12 cellular contexts compared by ENCODE assay signal in the genomic region with DNA sequence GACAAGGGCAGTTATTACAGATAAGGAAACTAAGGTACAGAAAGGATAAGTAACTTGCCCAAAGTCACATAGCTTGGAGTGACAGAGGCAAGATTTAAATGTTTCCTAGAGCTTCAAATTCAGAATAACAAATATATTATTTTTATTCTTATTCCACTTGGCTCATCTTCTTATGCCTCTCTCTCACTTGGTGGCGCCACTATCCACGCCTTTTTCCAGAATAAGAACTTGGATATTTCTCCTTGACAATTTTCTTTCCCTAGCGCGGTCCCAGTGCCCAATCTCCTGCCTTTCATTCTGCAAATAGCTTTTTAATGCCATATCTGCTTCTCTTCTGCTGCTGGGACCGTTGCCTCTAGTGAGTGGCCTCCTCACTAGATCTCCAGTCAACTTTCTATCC.
DNase-seq lines count a peak whose midpoint lies in the region; ATAC-seq and TF ChIP-seq lines count a peak whose summit lies in the region.
"Had no signal": no experiment of that assay in that cellular context is flagged by ENCODE, and none has a peak within 500 bp of the region (broad histone marks: within the 10 kb centered on the region; RNA-seq: fewer than 3 reads in every experiment).

No MANE protein-coding gene starts in this region.

- peak; percentile 38; the same call in 1 of the 2 replicates for TF ChIP-seq CTCF in A673 (conservative IDR thresholded peaks at IDR 0.05; ENCODE audit: low read depth, low read length)
- TF ChIP-seq CTCF in fibroblast of pulmonary artery (IDR thresholded peaks at IDR 0.05; ENCODE audit: low read length, missing control alignments): no peak
- TF ChIP-seq CTCF in adrenal gland (IDR thresholded peaks at IDR 0.05): no peak
- no peak for TF ChIP-seq CTCF in uterus (IDR thresholded peaks at IDR 0.05)

- TF ChIP-seq POLR2A in adrenal gland (IDR thresholded peaks at IDR 0.05) (no peak), uterus (IDR thresholded peaks at IDR 0.05) (no peak)

- H3K36me3 ChIP-seq in A673 (ENCODE audit: insufficient read depth, low read length, poor library complexity, severe bottlenecking) (peaks cover 7% of the 10 kb centered on the region), GM23248 (ENCODE audit: low read depth) (no peaks in the 10 kb centered on the region; the same call in 1 of the 2 replicates), adrenal gland (replicated peaks in 1 of 2) (peaks cover 0 to 13% of the 10 kb centered on the region in 2 donors), uterus (no peaks in the 10 kb centered on the region)

- H3K4me1 ChIP-seq in A673 (ENCODE audit: insufficient read depth, low read length, poor library complexity, severe bottlenecking): no peaks in the 10 kb centered on the region
- peaks cover 19% of the 10 kb centered on the region for H3K4me1 ChIP-seq in GM23248 (ENCODE audit: insufficient read depth)
- H3K4me1 ChIP-seq in adrenal gland (replicated peaks in 1 of 2): no peaks in the 10 kb centered on the region
- H3K4me1 ChIP-seq in uterus: no peaks in the 10 kb centered on the region

- intact Hi-C loops in A673 (cut with micrococcal nuclease; ENCODE audit: unreplicated experiment) (loop anchor here (5.0 kb wide), 1 partner anchor 241 kb away; no protein-coding TSS in a partner anchor), adrenal gland (cut with DNase I) (no loop called here), uterus (cut with DNase I; ENCODE audit: low total_unique reads) (no loop called here)

- H3K4me2 ChIP-seq in GM23248 (ENCODE audit: unreplicated experiment): no peak overlapping the region

- H3K9me3 ChIP-seq in A673 (ENCODE audit: low read depth, low read length, poor library complexity, severe bottlenecking): no peaks in the 10 kb centered on the region
- no peaks in the 10 kb centered on the region for H3K9me3 ChIP-seq in GM23248 (ENCODE audit: low read depth)
- no peaks in the 10 kb centered on the region for H3K9me3 ChIP-seq in adrenal gland (replicated peaks in 1 of 3)
- H3K9me3 ChIP-seq in uterus: no peaks in the 10 kb centered on the region

- in situ Hi-C loops in GM23248 (cut with MboI): no loop called here

- no peak overlapping the region for H3K4me3 ChIP-seq in A673 (ENCODE audit: low read depth, low read length, poor library complexity, severe bottlenecking)
- H3K4me3 ChIP-seq in GM23248: no peak overlapping the region
- no peak overlapping the region for H3K4me3 ChIP-seq in fibroblast of pulmonary artery (replicated peaks; ENCODE audit: low read depth, low read length)
- no peak overlapping the region for H3K4me3 ChIP-seq in adrenal gland
- H3K4me3 ChIP-seq in uterus: no peak overlapping the region

- WGBS in GM23248 (ENCODE audit: low coverage in 1 of 2, low lambda C conversion rate in 2 of 2, missing lambda C conversion rate in 2 of 2), 2 experiments: 68 to 76% methylated on average over 5 of the region's 5 CpGs
- 43 to 52% (median 49%) methylated on average over 5 of the region's 5 CpGs for WGBS in adrenal gland, 4 donors

- H3K9me2 ChIP-seq in GM23248 (ENCODE audit: insufficient read depth): no peaks in the 10 kb centered on the region

- BruUV-seq in A673 (replicated peaks; lab: Mats Ljungman, UMichigan): no TSS peak

- ATAC-seq in SK-N-SH treated with all-trans-retinoic acid at 6 μM for 48 hours: peak; percentile 20; the same call in 1 of the 3 replicates

- H3K9ac ChIP-seq in GM23248: no peak overlapping the region

- H4K20me1 ChIP-seq in GM23248 (ENCODE audit: insufficient read depth): no peaks in the 10 kb centered on the region

- H3K27me3 ChIP-seq in A673 (replicated peaks; ENCODE audit: insufficient read depth, low read depth, low read length, poor library complexity) (no peaks in the 10 kb centered on the region), GM23248 (replicated peaks; ENCODE audit: insufficient read depth) (no peaks in the 10 kb centered on the region), adrenal gland (no peaks in the 10 kb centered on the region), uterus (no peaks in the 10 kb centered on the region)

- CTCF ChIA-PET in A673 (lab: Charles Lee): interaction anchor here (1.9 kb wide), 1 partner anchor 241 kb away, joined by 6 read pairs; no protein-coding TSS in a partner anchor

- no peak overlapping the region for H2AFZ ChIP-seq in GM23248

- no peaks in the 10 kb centered on the region for H3K79me2 ChIP-seq in GM23248 (ENCODE audit: insufficient read depth)

- POLR2A ChIA-PET in A673 (lab: Charles Lee; ENCODE audit: low non-redundant PET): no interaction called here

- H3F3A ChIP-seq in GM23248 (ENCODE audit: insufficient read depth): peaks cover 19% of the 10 kb centered on the region

- DNase-seq in A673 (ENCODE audit: low spot score) (no peak), GM23248 (peak; percentile 14), fibroblast of pulmonary artery (ENCODE audit: low read depth) (peak; percentile 19), adrenal gland (no peak), SKM-1 (lab: John Stamatoyannopoulos, UW; ENCODE audit: unreplicated experiment) (no peak), uterus (no peak), SKM-1 treated with dmso at 0.1 percent for 144 hours (lab: John Stamatoyannopoulos, UW; ENCODE audit: unreplicated experiment) (no peak)
- DNase-seq: activated CD4-positive, CD25-positive, alpha-beta regulatory T cell treated with anti-CD3 and anti-CD28 coated beads, Interleukin-2, amount 50 U/mL, for 72 hours; islet precursor cell; nucleus accumbens; stimulated activated CD4-positive, alpha-beta T cell treated with anti-CD3 and anti-CD28 coated beads, Interleukin-4, amount 100 ng/mL, for 1 hour had no signal

- H3K27ac ChIP-seq in A673 (ENCODE audit: low read depth, low read length, poor library complexity, severe bottlenecking): no peak overlapping the region
- no peak overlapping the region for H3K27ac ChIP-seq in GM23248
- no peak overlapping the region for H3K27ac ChIP-seq in adrenal gland
- H3K27ac ChIP-seq in uterus: no peak overlapping the region

TF ChIP-seq in SK-N-SH treated with all-trans-retinoic acid at 6 μM for 48 hours, 23 proteins besides CTCF, POLR2A, EP300 and RAD21 (continues in another document):
- TF ChIP-seq PPARA (CRISPR knock-in tag; IDR thresholded peaks at IDR 0.05; ENCODE audit: borderline replicate concordance): no peak
- TF ChIP-seq TOX (CRISPR knock-in tag; IDR thresholded peaks at IDR 0.05; ENCODE audit: borderline replicate concordance): no peak
- TF ChIP-seq, protein P1, sequence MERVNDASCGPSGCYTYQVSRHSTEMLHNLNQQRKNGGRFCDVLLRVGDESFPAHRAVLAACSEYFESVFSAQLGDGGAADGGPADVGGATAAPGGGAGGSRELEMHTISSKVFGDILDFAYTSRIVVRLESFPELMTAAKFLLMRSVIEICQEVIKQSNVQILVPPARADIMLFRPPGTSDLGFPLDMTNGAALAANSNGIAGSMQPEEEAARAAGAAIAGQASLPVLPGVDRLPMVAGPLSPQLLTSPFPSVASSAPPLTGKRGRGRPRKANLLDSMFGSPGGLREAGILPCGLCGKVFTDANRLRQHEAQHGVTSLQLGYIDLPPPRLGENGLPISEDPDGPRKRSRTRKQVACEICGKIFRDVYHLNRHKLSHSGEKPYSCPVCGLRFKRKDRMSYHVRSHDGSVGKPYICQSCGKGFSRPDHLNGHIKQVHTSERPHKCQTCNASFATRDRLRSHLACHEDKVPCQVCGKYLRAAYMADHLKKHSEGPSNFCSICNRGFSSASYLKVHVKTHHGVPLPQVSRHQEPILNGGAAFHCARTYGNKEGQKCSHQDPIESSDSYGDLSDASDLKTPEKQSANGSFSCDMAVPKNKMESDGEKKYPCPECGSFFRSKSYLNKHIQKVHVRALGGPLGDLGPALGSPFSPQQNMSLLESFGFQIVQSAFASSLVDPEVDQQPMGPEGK (CRISPR knock-in tag; IDR thresholded peaks at IDR 0.05; ENCODE audit: borderline replicate concordance): no peak
- no peak for TF ChIP-seq ISL1 (CRISPR knock-in tag; IDR thresholded peaks at IDR 0.05)
- no peak for TF ChIP-seq ZC3H10 (CRISPR knock-in tag; IDR thresholded peaks at IDR 0.05)
- TF ChIP-seq OSR1 (CRISPR knock-in tag; IDR thresholded peaks at IDR 0.05): no peak
- TF ChIP-seq, protein P2, sequence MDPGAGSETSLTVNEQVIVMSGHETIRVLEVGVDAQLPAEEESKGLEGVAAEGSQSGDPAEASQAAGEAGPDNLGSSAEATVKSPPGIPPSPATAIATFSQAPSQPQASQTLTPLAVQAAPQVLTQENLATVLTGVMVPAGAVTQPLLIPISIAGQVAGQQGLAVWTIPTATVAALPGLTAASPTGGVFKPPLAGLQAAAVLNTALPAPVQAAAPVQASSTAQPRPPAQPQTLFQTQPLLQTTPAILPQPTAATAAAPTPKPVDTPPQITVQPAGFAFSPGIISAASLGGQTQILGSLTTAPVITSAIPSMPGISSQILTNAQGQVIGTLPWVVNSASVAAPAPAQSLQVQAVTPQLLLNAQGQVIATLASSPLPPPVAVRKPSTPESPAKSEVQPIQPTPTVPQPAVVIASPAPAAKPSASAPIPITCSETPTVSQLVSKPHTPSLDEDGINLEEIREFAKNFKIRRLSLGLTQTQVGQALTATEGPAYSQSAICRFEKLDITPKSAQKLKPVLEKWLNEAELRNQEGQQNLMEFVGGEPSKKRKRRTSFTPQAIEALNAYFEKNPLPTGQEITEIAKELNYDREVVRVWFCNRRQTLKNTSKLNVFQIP (CRISPR knock-in tag; IDR thresholded peaks at IDR 0.05; ENCODE audit: borderline replicate concordance, low read depth): no peak
- TF ChIP-seq CSDC2 (CRISPR knock-in tag; IDR thresholded peaks at IDR 0.05): no peak
- TF ChIP-seq, protein P3, sequence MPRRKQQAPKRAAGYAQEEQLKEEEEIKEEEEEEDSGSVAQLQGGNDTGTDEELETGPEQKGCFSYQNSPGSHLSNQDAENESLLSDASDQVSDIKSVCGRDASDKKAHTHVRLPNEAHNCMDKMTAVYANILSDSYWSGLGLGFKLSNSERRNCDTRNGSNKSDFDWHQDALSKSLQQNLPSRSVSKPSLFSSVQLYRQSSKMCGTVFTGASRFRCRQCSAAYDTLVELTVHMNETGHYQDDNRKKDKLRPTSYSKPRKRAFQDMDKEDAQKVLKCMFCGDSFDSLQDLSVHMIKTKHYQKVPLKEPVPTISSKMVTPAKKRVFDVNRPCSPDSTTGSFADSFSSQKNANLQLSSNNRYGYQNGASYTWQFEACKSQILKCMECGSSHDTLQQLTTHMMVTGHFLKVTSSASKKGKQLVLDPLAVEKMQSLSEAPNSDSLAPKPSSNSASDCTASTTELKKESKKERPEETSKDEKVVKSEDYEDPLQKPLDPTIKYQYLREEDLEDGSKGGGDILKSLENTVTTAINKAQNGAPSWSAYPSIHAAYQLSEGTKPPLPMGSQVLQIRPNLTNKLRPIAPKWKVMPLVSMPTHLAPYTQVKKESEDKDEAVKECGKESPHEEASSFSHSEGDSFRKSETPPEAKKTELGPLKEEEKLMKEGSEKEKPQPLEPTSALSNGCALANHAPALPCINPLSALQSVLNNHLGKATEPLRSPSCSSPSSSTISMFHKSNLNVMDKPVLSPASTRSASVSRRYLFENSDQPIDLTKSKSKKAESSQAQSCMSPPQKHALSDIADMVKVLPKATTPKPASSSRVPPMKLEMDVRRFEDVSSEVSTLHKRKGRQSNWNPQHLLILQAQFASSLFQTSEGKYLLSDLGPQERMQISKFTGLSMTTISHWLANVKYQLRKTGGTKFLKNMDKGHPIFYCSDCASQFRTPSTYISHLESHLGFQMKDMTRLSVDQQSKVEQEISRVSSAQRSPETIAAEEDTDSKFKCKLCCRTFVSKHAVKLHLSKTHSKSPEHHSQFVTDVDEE (CRISPR knock-in tag; IDR thresholded peaks at IDR 0.05): no peak

Comparison
In these comparisons a context has a peak if more than half of its experiments do, and no peak if none do; other contexts are left out.
1. DNase-seq: peak in GM23248 (single experiment) and fibroblast of pulmonary artery (single experiment); none in A673 (single experiment), adrenal gland (0 of 7), SKM-1 (single experiment), uterus (0 of 2) and SKM-1 treated with dmso at 0.1 percent for 144 hours (single experiment).